8 cellular contexts compared by ENCODE assay signal in genomic region chr16:22205577-22206012, GRCh38. TPM values are rescaled to one million over a fixed set of nuclear protein-coding genes. Genes with fewer than 3 reads are reported as not detected.
A peak's percentile ranks its signal among the peaks of the same experiment; 100 is the strongest.
DNase-seq lines count a peak whose midpoint lies in the region; ATAC-seq and TF ChIP-seq lines count a peak whose summit lies in the region.

No MANE protein-coding gene starts in this region.

- H3K9me3 ChIP-seq in iPS-18a (ENCODE audit: control insufficient read depth, low read depth, low read length), result no peaks in the 10 kb centered on the region

- H3K27ac Mint-ChIP-seq in activated T-helper 2 cell treated with anti-CD3 and anti-CD28 coated beads, Interferon-gamma antibody, Interleukin-2, Interleukin-4, amounts not matched to agents 10 μg/mL and 5 μg/mL and 100 μg/mL, durations not matched to agents 14 hours and 24 hours and 36 hours, result peak overlapping the region; percentile 78
- H3K27ac Mint-ChIP-seq in stimulated activated memory B cell treated with anti-CD40 and anti-IgM and Interleukin-4, amounts not matched to agents 10 μg/mL and 1 μg/mL and 100 μg/mL, for 72 hours, result peak overlapping the region; percentile 77

- H3K9ac ChIP-seq in iPS-18a (ENCODE audit: low read length), result peak overlapping the region; percentile 19

- H3K36me3 Mint-ChIP-seq in activated T-helper 2 cell treated with anti-CD3 and anti-CD28 coated beads, Interferon-gamma antibody, Interleukin-2, Interleukin-4, amounts not matched to agents 10 μg/mL and 5 μg/mL and 100 μg/mL, durations not matched to agents 14 hours and 24 hours and 36 hours (ENCODE audit: low read depth), result peaks cover 24% of the 10 kb centered on the region
- H3K36me3 Mint-ChIP-seq in stimulated activated memory B cell treated with anti-CD40 and anti-IgM and Interleukin-4, amounts not matched to agents 10 μg/mL and 1 μg/mL and 100 μg/mL, for 72 hours, result peaks cover 13% of the 10 kb centered on the region

- no peak for ATAC-seq in stimulated activated memory B cell treated with anti-CD40 and anti-IgM and Interleukin-4, amounts not matched to agents 10 μg/mL and 1 μg/mL and 100 μg/mL, for 72 hours
- ATAC-seq in GM18511 (IDR thresholded peaks at IDR 0.05; ENCODE audit: unreplicated experiment), result no peak

- H3K4me3 Mint-ChIP-seq in activated T-helper 2 cell treated with anti-CD3 and anti-CD28 coated beads, Interferon-gamma antibody, Interleukin-2, Interleukin-4, amounts not matched to agents 10 μg/mL and 5 μg/mL and 100 μg/mL, durations not matched to agents 14 hours and 24 hours and 36 hours (ENCODE audit: low read depth), result peak overlapping the region; percentile 96
- peak overlapping the region; percentile 89 for H3K4me3 Mint-ChIP-seq in stimulated activated memory B cell treated with anti-CD40 and anti-IgM and Interleukin-4, amounts not matched to agents 10 μg/mL and 1 μg/mL and 100 μg/mL, for 72 hours

- intact Hi-C loops in activated T-helper 2 cell treated with anti-CD3 and anti-CD28 coated beads, Interferon-gamma antibody, Interleukin-2, Interleukin-4, amounts not matched to agents 10 μg/mL and 5 μg/mL and 100 μg/mL, durations not matched to agents 14 hours and 24 hours and 36 hours (cut with micrococcal nuclease), result loop anchor here (1.0 to 5.0 kb wide), 4 partner anchors 10 to 92 kb away; partner anchors contain the start of gene POLR3E

- peaks cover 36% of the 10 kb centered on the region for H3K4me1 Mint-ChIP-seq in activated T-helper 2 cell treated with anti-CD3 and anti-CD28 coated beads, Interferon-gamma antibody, Interleukin-2, Interleukin-4, amounts not matched to agents 10 μg/mL and 5 μg/mL and 100 μg/mL, durations not matched to agents 14 hours and 24 hours and 36 hours (ENCODE audit: low read depth)
- peaks cover 42% of the 10 kb centered on the region for H3K4me1 Mint-ChIP-seq in stimulated activated memory B cell treated with anti-CD40 and anti-IgM and Interleukin-4, amounts not matched to agents 10 μg/mL and 1 μg/mL and 100 μg/mL, for 72 hours

- H3K9me3 Mint-ChIP-seq in activated T-helper 2 cell treated with anti-CD3 and anti-CD28 coated beads, Interferon-gamma antibody, Interleukin-2, Interleukin-4, amounts not matched to agents 10 μg/mL and 5 μg/mL and 100 μg/mL, durations not matched to agents 14 hours and 24 hours and 36 hours, result no peaks in the 10 kb centered on the region
- no peaks in the 10 kb centered on the region for H3K9me3 Mint-ChIP-seq in stimulated activated memory B cell treated with anti-CD40 and anti-IgM and Interleukin-4, amounts not matched to agents 10 μg/mL and 1 μg/mL and 100 μg/mL, for 72 hours

- DNase-seq in HL-60 (ENCODE audit: low read depth in 1 of 2, low spot score in 1 of 2) (no peak), hepatic stellate cell (ENCODE audit: low spot score) (no peak), T-helper 9 cell (no peak), MV-4-11 (lab: John Stamatoyannopoulos, UW) (no peak)
- no peak for DNase-seq in activated T-helper 2 cell treated with anti-CD3 and anti-CD28 coated beads, Interferon-gamma antibody, Interleukin-2, Interleukin-4, amounts not matched to agents 10 μg/mL and 5 μg/mL and 100 μg/mL, durations not matched to agents 14 hours and 24 hours and 36 hours (ENCODE audit: low spot score)

- TF ChIP-seq CTCF in HL-60 (IDR thresholded peaks at IDR 0.05; ENCODE audit: insufficient read depth, low read length), result no peak

- H3K4me1 ChIP-seq in iPS-18a (ENCODE audit: control insufficient read depth, low read depth, low read length), result peaks cover 9% of the 10 kb centered on the region

- no peaks in the 10 kb centered on the region for H3K27me3 ChIP-seq in HL-60 (ENCODE audit: insufficient read depth, poor library complexity, severe bottlenecking)
- H3K27me3 ChIP-seq in iPS-18a (ENCODE audit: control insufficient read depth, insufficient read depth, low read length), result no peaks in the 10 kb centered on the region

- peak overlapping the region; percentile 88 for H3K27ac ChIP-seq in HL-60 (replicated peaks)
- H3K27ac ChIP-seq in iPS-18a (ENCODE audit: low read length), result no peak overlapping the region

- H3K27me3 Mint-ChIP-seq in activated T-helper 2 cell treated with anti-CD3 and anti-CD28 coated beads, Interferon-gamma antibody, Interleukin-2, Interleukin-4, amounts not matched to agents 10 μg/mL and 5 μg/mL and 100 μg/mL, durations not matched to agents 14 hours and 24 hours and 36 hours (ENCODE audit: low read depth), result no peaks in the 10 kb centered on the region
- H3K27me3 Mint-ChIP-seq in stimulated activated memory B cell treated with anti-CD40 and anti-IgM and Interleukin-4, amounts not matched to agents 10 μg/mL and 1 μg/mL and 100 μg/mL, for 72 hours, result no peaks in the 10 kb centered on the region

- no peaks in the 10 kb centered on the region for H3K36me3 ChIP-seq in iPS-18a (ENCODE audit: control insufficient read depth, low read depth, low read length)

- peak overlapping the region; percentile 91 for H3K4me3 ChIP-seq in HL-60 (replicated peaks; ENCODE audit: insufficient read depth, low read length)
- peak overlapping the region; percentile 82 for H3K4me3 ChIP-seq in iPS-18a (ENCODE audit: low read length)

RNA-seq across cellular contexts. Expression of gene EEF2K, which starts 0.5 kb away (rescaled TPM):
- 40.4 and 41.0 TPM in 2 replicates for total RNA-seq in activated T-helper 2 cell treated with anti-CD3 and anti-CD28 coated beads, Interferon-gamma antibody, Interleukin-2, Interleukin-4, amounts not matched to agents 10 μg/mL and 5 μg/mL and 100 μg/mL, durations not matched to agents 14 hours and 24 hours and 36 hours

RNA-seq across cellular contexts. Expression of gene SDR42E2, which starts 43.3 kb away (rescaled TPM):
- 0.09 TPM in 1 of 2 replicates, not detected in the other for total RNA-seq in activated T-helper 2 cell treated with anti-CD3 and anti-CD28 coated beads, Interferon-gamma antibody, Interleukin-2, Interleukin-4, amounts not matched to agents 10 μg/mL and 5 μg/mL and 100 μg/mL, durations not matched to agents 14 hours and 24 hours and 36 hours
